In genomic region chr6:52512199-52512598, GRCh38 we compare ENCODE assay signal across 8 cellular contexts.
DNase-seq lines count a peak whose midpoint lies in the region; ATAC-seq and TF ChIP-seq lines count a peak whose summit lies in the region.

No MANE protein-coding gene starts in this region.

- TF ChIP-seq CTCF in IMR-90 (conservative IDR thresholded peaks at IDR 0.05; ENCODE audit: low read depth, low read length) (no peak), transverse colon (IDR thresholded peaks at IDR 0.05) (no peak)

- H3K23ac ChIP-seq in IMR-90 (ENCODE audit: low read depth, low read length) (peak overlapping the region; percentile 87), mesenchymal stem cell (ENCODE audit: low read length in 2 of 2) (no peak overlapping the region)

- H3K36me3 ChIP-seq in IMR-90 (ENCODE audit: control insufficient read depth, insufficient read depth, low read length) (peaks cover 62% of the 10 kb centered on the region), duodenal mucosa (ENCODE audit: control insufficient read depth in 1 of 2, insufficient read depth in 2 of 2, low read length in 2 of 2) (peaks cover 8 to 55% of the 10 kb centered on the region in 2 donors), mesenchymal stem cell (ENCODE audit: control insufficient read depth in 1 of 2, insufficient read depth in 2 of 2, low read depth in 1 of 2, low read length in 2 of 2) (peaks cover 43 to 84% of the 10 kb centered on the region in 2 experiments), transverse colon (peaks cover 0 to 11% (median 5%) of the 10 kb centered on the region in 4 donors)

- H2AK9ac ChIP-seq in IMR-90 (replicated peaks; ENCODE audit: low read depth, low read length, poor library complexity): peak overlapping the region; percentile 94

- no peak overlapping the region for H3K4me3 ChIP-seq in IMR-90 (ENCODE audit: insufficient read depth, low read depth, low read length)
- no peak overlapping the region for H3K4me3 ChIP-seq in duodenal mucosa (ENCODE audit: low read depth in 1 of 2, low read length in 2 of 2)
- H3K4me3 ChIP-seq in mesenchymal stem cell (ENCODE audit: insufficient read depth in 1 of 2, low read depth in 1 of 2, low read length in 2 of 2): no peak overlapping the region
- no peak overlapping the region for H3K4me3 ChIP-seq in transverse colon

- peak overlapping the region; percentile 93 for H2BK15ac ChIP-seq in IMR-90 (ENCODE audit: low read depth, low read length)
- no peak overlapping the region for H2BK15ac ChIP-seq in mesenchymal stem cell (ENCODE audit: low read depth, poor library complexity, severe bottlenecking)

- H3K18ac ChIP-seq in IMR-90 (ENCODE audit: low read depth, low read length) (peak overlapping the region; percentile 91), mesenchymal stem cell (ENCODE audit: low read depth in 1 of 2, low read length in 2 of 2) (peak overlapping the region; percentile 71)

- peak; percentile 84 for ATAC-seq in IMR-90 (ENCODE audit: low read depth)
- ATAC-seq in GM18502 (IDR thresholded peaks at IDR 0.05; ENCODE audit: poor library complexity, unreplicated experiment): no peak
- no peak for ATAC-seq in activated naive CD4-positive, alpha-beta T cell treated with anti-CD3 and anti-CD28 coated beads, Interleukin-2, amount 50 U/mL, for 72 hours

- dilution Hi-C loops in IMR-90 (cut with HindIII; ENCODE audit: low sequenced_read_pairs, unreplicated experiment): no loop called here

- peak overlapping the region; percentile 91 for H3K27ac ChIP-seq in IMR-90 (ENCODE audit: insufficient read depth, low read length)
- H3K27ac ChIP-seq in duodenal mucosa (ENCODE audit: low read depth, low read length): peak overlapping the region; percentile 54
- H3K27ac ChIP-seq in mesenchymal stem cell (ENCODE audit: low read length, poor library complexity, severe bottlenecking): peak overlapping the region; percentile 94
- peak overlapping the region; percentile 76 to 86 (median 80) for H3K27ac ChIP-seq in transverse colon

- H3K9me3 Mint-ChIP-seq in activated naive CD4-positive, alpha-beta T cell treated with anti-CD3 and anti-CD28 coated beads, Interleukin-2, amount 50 U/mL, for 72 hours: no peaks in the 10 kb centered on the region

- CTCF ChIA-PET in IMR-90 (lab: Yijun Ruan, JAX): interaction anchor here (1.1 kb wide), 1 partner anchor 58 kb away, joined by 3 read pairs; no protein-coding TSS in a partner anchor

- peak overlapping the region; percentile 9 for H2AFZ ChIP-seq in IMR-90 (replicated peaks; ENCODE audit: low read length, poor library complexity)
- no peak overlapping the region for H2AFZ ChIP-seq in mesenchymal stem cell (ENCODE audit: low read depth, low read length)

- BruUV-seq in IMR-90 (replicated peaks; lab: Mats Ljungman, UMichigan): no TSS peak

- peaks cover 48% of the 10 kb centered on the region for H3K9me1 ChIP-seq in IMR-90 (ENCODE audit: insufficient read depth, low read length)

- peak overlapping the region; percentile 52 for H3K9ac ChIP-seq in IMR-90 (ENCODE audit: low read depth, low read length)
- H3K9ac ChIP-seq in duodenal mucosa (ENCODE audit: low read depth in 1 of 2, low read length in 2 of 2): peak overlapping the region in 1 of 2 donors; percentile 2
- peak overlapping the region; percentile 89 for H3K9ac ChIP-seq in mesenchymal stem cell (ENCODE audit: low read length)

- H3K27me3 ChIP-seq in IMR-90 (ENCODE audit: control insufficient read depth, insufficient read depth, low read length): no peaks in the 10 kb centered on the region
- no peaks in the 10 kb centered on the region for H3K27me3 ChIP-seq in duodenal mucosa (ENCODE audit: control insufficient read depth in 1 of 2, insufficient read depth in 2 of 2, low read length in 2 of 2)
- no peaks in the 10 kb centered on the region for H3K27me3 ChIP-seq in mesenchymal stem cell (ENCODE audit: control insufficient read depth in 1 of 2, insufficient read depth in 1 of 2, low read length in 2 of 2)
- no peaks in the 10 kb centered on the region for H3K27me3 ChIP-seq in transverse colon

- peaks cover 54 to 85% of the 10 kb centered on the region in 2 experiments for H3K79me1 ChIP-seq in IMR-90 (ENCODE audit: low read depth in 1 of 2, low read length in 2 of 2)
- H3K79me1 ChIP-seq in mesenchymal stem cell (replicated peaks; ENCODE audit: low read length, poor library complexity, severe bottlenecking): peaks cover 17% of the 10 kb centered on the region

- H2BK5ac ChIP-seq in IMR-90 (ENCODE audit: low read depth, low read length, poor library complexity, severe bottlenecking) (peak overlapping the region; percentile 95), mesenchymal stem cell (ENCODE audit: low read depth, low read length, poor library complexity, severe bottlenecking) (peak overlapping the region; percentile 45)

- peak overlapping the region; percentile 98 for H2AK5ac ChIP-seq in IMR-90 (ENCODE audit: low read depth, low read length)
- H2AK5ac ChIP-seq in mesenchymal stem cell (ENCODE audit: low read length, severe bottlenecking): peak overlapping the region; percentile 89

- H3K14ac ChIP-seq in IMR-90 (replicated peaks; ENCODE audit: low read depth, low read length) (peak overlapping the region; percentile 92), mesenchymal stem cell (ENCODE audit: low read length in 2 of 2) (no peak overlapping the region)

- no peaks in the 10 kb centered on the region for H3K36me3 Mint-ChIP-seq in activated naive CD4-positive, alpha-beta T cell treated with anti-CD3 and anti-CD28 coated beads, Interleukin-2, amount 50 U/mL, for 72 hours

- H2BK120ac ChIP-seq in IMR-90 (ENCODE audit: low read depth, low read length) (peak overlapping the region; percentile 92), mesenchymal stem cell (ENCODE audit: low read depth, low read length) (peak overlapping the region; percentile 79)

- TF ChIP-seq EP300 in transverse colon (IDR thresholded peaks at IDR 0.05; ENCODE audit: low read depth): no peak

- peaks cover 55% of the 10 kb centered on the region for H3K4me1 ChIP-seq in IMR-90 (ENCODE audit: control insufficient read depth, insufficient read depth, low read length)
- peaks cover 7 to 8% of the 10 kb centered on the region in 2 donors for H3K4me1 ChIP-seq in duodenal mucosa (ENCODE audit: control insufficient read depth in 1 of 2, insufficient read depth in 2 of 2, low read length in 2 of 2)
- peaks cover 34% of the 10 kb centered on the region for H3K4me1 ChIP-seq in mesenchymal stem cell (ENCODE audit: control insufficient read depth, insufficient read depth, low read depth, low read length)
- H3K4me1 ChIP-seq in transverse colon: peaks cover 5 to 23% (median 14%) of the 10 kb centered on the region in 4 donors

- H4K8ac ChIP-seq in IMR-90 (ENCODE audit: low read depth in 2 of 2, low read length in 2 of 2) (peak overlapping the region; percentile 77 to 93), mesenchymal stem cell (ENCODE audit: low read length) (peak overlapping the region; percentile 45)

- DNase-seq in IMR-90 (peak; percentile 88), mesenchymal stem cell (peak; percentile 93), transverse colon (peak; percentile 22), retina (no peak)
- no peak for DNase-seq in activated naive CD4-positive, alpha-beta T cell treated with anti-CD3 and anti-CD28 coated beads, Interleukin-2, amount 50 U/mL, for 72 hours (ENCODE audit: low spot score in 2 of 2)
- no peak for DNase-seq in activated CD4-positive, alpha-beta T cell treated with anti-CD3 and anti-CD28 coated beads for 1 hour

- no peaks in the 10 kb centered on the region for H4K20me1 ChIP-seq in IMR-90 (ENCODE audit: insufficient read depth, low read length)

- H2BK20ac ChIP-seq in IMR-90 (ENCODE audit: low read depth, low read length): peak overlapping the region; percentile 89

- no peak for TF ChIP-seq RAD21 in IMR-90 (IDR thresholded peaks at IDR 0.05; ENCODE audit: low read length)

- in situ Hi-C loops in IMR-90 (cut with MboI; ENCODE audit: low sequenced_read_pairs) (loop anchor here (10.0 kb wide), 1 partner anchor 133 kb away; no protein-coding TSS in a partner anchor), transverse colon (cut with MboI; ENCODE audit: low pct_ligation_motif_present in 1 of 4, low pct_unique_long_range_greater_than_20kb in 1 of 4, low sequenced_read_pairs in 3 of 4) (no loop called here)

- H3K4me2 ChIP-seq in IMR-90 (ENCODE audit: low read depth, low read length) (peak overlapping the region; percentile 20), mesenchymal stem cell (ENCODE audit: low read length, poor library complexity, severe bottlenecking) (no peak overlapping the region)

- WGBS in IMR-90 (ENCODE audit: extremely low coverage in 2 of 2, insufficient read length in 1 of 2), 2 experiments: 0% methylated on average over 2 of the region's 4 CpGs; no CpG with 5 or more reads in 1 of the 2 experiments
- WGBS in mesenchymal stem cell: 0% methylated on average over 4 of the region's 4 CpGs
- 76% methylated on average over 4 of the region's 4 CpGs; no CpG with 5 or more reads in 1 of the 2 donors for WGBS in transverse colon (ENCODE audit: low coverage in 1 of 2), 2 donors

- peak overlapping the region; percentile 17 to 60 for H2BK12ac ChIP-seq in mesenchymal stem cell (ENCODE audit: low read length in 2 of 2)

- intact Hi-C loops in IMR-90 (cut with micrococcal nuclease) (loop anchor here (1.0 to 5.0 kb wide), 2 partner anchors 63 to 150 kb away; no protein-coding TSS in a partner anchor), transverse colon (cut with DNase I; ENCODE audit: low total_unique reads) (no loop called here)

- H4K91ac ChIP-seq in IMR-90 (ENCODE audit: insufficient read depth, low read depth, low read length) (peak overlapping the region; percentile 98), mesenchymal stem cell (ENCODE audit: low read length) (no peak overlapping the region)

- H3K9me3 ChIP-seq in IMR-90 (ENCODE audit: control insufficient read depth, insufficient read depth, low read length) (no peaks in the 10 kb centered on the region), duodenal mucosa (ENCODE audit: control insufficient read depth in 1 of 2, low read length in 2 of 2) (no peaks in the 10 kb centered on the region), mesenchymal stem cell (ENCODE audit: control insufficient read depth, low read length) (no peaks in the 10 kb centered on the region), transverse colon (no peaks in the 10 kb centered on the region)

- H3K4ac ChIP-seq in IMR-90 (ENCODE audit: low read depth, low read length) (peak overlapping the region; percentile 98), mesenchymal stem cell (ENCODE audit: low read depth in 1 of 2, low read length in 2 of 2) (peak overlapping the region in 1 of 2 experiments; percentile 91)

- H4K5ac ChIP-seq in IMR-90 (ENCODE audit: low read depth, low read length): peak overlapping the region; percentile 86

- H3K27ac Mint-ChIP-seq in activated naive CD4-positive, alpha-beta T cell treated with anti-CD3 and anti-CD28 coated beads, Interleukin-2, amount 50 U/mL, for 72 hours: peak overlapping the region in 1 of 2 donors; percentile 74

- TF ChIP-seq POLR2A in IMR-90 (IDR thresholded peaks at IDR 0.05; ENCODE audit: low read depth, low read length): no peak
- TF ChIP-seq POLR2A in transverse colon (IDR thresholded peaks at IDR 0.05): no peak

- POLR2A ChIA-PET in IMR-90 (lab: Charles Lee; ENCODE audit: unreplicated experiment): interaction anchor here (0.6 kb wide), 1 partner anchor 72 kb away, joined by 14 read pairs; no protein-coding TSS in a partner anchor

- H3K56ac ChIP-seq in IMR-90 (ENCODE audit: extremely low read depth, insufficient read depth, low read length): peak overlapping the region; percentile 86

Comparison
In these comparisons a context has a peak if more than half of its experiments do, and no peak if none do; other contexts are left out.
1. DNase-seq: peak in IMR-90 (single experiment), mesenchymal stem cell (single experiment) and transverse colon (single experiment); none in activated naive CD4-positive, alpha-beta T cell treated with anti-CD3 and anti-CD28 coated beads, Interleukin-2, amount 50 U/mL, for 72 hours (0 of 2), activated CD4-positive, alpha-beta T cell treated with anti-CD3 and anti-CD28 coated beads for 1 hour (single experiment) and retina (single experiment).
2. Peak in every context shown above with its lines, with median percentiles within 50 percentile points of each other: H3K27ac ChIP-seq.